27 cellular contexts compared by ENCODE assay signal in genomic region chr11:115624065-115624464, GRCh38.
"Had no signal": no experiment of that assay in that cellular context is flagged by ENCODE, and none has a peak within 500 bp of the region (broad histone marks: within the 10 kb centered on the region; RNA-seq: fewer than 3 reads in every experiment).

No MANE protein-coding gene starts in this region.

- H3K4me1 ChIP-seq: breast epithelium, colonic mucosa had no signal

- H3K4me3 Mint-ChIP-seq: activated CD8-positive, alpha-beta memory T cell treated with anti-CD3 and anti-CD28 coated beads, Interleukin-2, amount 10 ng/mL, durations not matched to agents 7 days and 5 days; activated CD8-positive, alpha-beta T cell treated with anti-CD3 and anti-CD28 coated beads for 36 hours; activated naive CD4-positive, alpha-beta T cell treated with anti-CD3 and anti-CD28 coated beads, Interleukin-2, amount 50 U/mL, for 24 hours; activated T-helper 1 cell treated with anti-CD3 and anti-CD28 coated beads, Interleukin-12 subunit alpha, Interleukin-12 subunit beta, Interleukin-2, Interleukin-4 antibody, amounts not matched to agents 30 ng/mL and 10 ng/mL and 1 ng/mL, durations not matched to agents 14 hours and 24 hours and 36 hours; central memory CD8-positive, alpha-beta T cell; effector memory CD8-positive, alpha-beta T cell; natural killer cell treated with Interleukin-12 subunit alpha and Interleukin-12 subunit beta and Interleukin-15 and Interleukin-18, amount 100 ng/mL, for 72 hours; type B pancreatic cell had no signal

- H3K4me1 Mint-ChIP-seq: activated CD8-positive, alpha-beta memory T cell treated with anti-CD3 and anti-CD28 coated beads, Interleukin-2, amount 10 ng/mL, durations not matched to agents 7 days and 5 days; activated naive CD4-positive, alpha-beta T cell treated with anti-CD3 and anti-CD28 coated beads, Interleukin-2, amount 50 U/mL, for 24 hours; central memory CD8-positive, alpha-beta T cell had no signal

- H3K36me3 Mint-ChIP-seq: activated CD8-positive, alpha-beta memory T cell treated with anti-CD3 and anti-CD28 coated beads, Interleukin-2, amount 10 ng/mL, durations not matched to agents 7 days and 5 days; activated naive CD4-positive, alpha-beta T cell treated with anti-CD3 and anti-CD28 coated beads, Interleukin-2, amount 50 U/mL, for 24 hours; natural killer cell treated with Interleukin-12 subunit alpha and Interleukin-12 subunit beta and Interleukin-15 and Interleukin-18, amount 100 ng/mL, for 72 hours had no signal

- H3K27me3 ChIP-seq: breast epithelium, colonic mucosa, esophagus squamous epithelium, gastroesophageal sphincter, heart left ventricle, testis had no signal

- H3K27ac ChIP-seq: breast epithelium, colonic mucosa, dorsolateral prefrontal cortex, testis had no signal

- H3K4me3 ChIP-seq: breast epithelium, colonic mucosa, dorsolateral prefrontal cortex, esophagus squamous epithelium, gastroesophageal sphincter, heart left ventricle, testis had no signal

- H3K9me3 Mint-ChIP-seq: activated CD8-positive, alpha-beta T cell treated with anti-CD3 and anti-CD28 coated beads for 36 hours; activated naive CD4-positive, alpha-beta T cell treated with anti-CD3 and anti-CD28 coated beads, Interleukin-2, amount 50 U/mL, for 24 hours; activated T-helper 1 cell treated with anti-CD3 and anti-CD28 coated beads, Interleukin-12 subunit alpha, Interleukin-12 subunit beta, Interleukin-2, Interleukin-4 antibody, amounts not matched to agents 30 ng/mL and 10 ng/mL and 1 ng/mL, durations not matched to agents 14 hours and 24 hours and 36 hours; central memory CD8-positive, alpha-beta T cell; effector memory CD8-positive, alpha-beta T cell; natural killer cell treated with Interleukin-12 subunit alpha and Interleukin-12 subunit beta and Interleukin-15 and Interleukin-18, amount 100 ng/mL, for 72 hours; type B pancreatic cell had no signal

- H3K9me3 ChIP-seq: breast epithelium, colonic mucosa, esophagus squamous epithelium, gastroesophageal sphincter, heart left ventricle, testis had no signal

- DNase-seq: activated CD4-positive, alpha-beta T cell treated with anti-CD3 and anti-CD28 coated beads for 48 hours; activated CD4-positive, CD25-positive, alpha-beta regulatory T cell; activated CD8-positive, alpha-beta memory T cell treated with anti-CD3 and anti-CD28 coated beads, Interleukin-2, amount 10 ng/mL, durations not matched to agents 7 days and 5 days; activated CD8-positive, alpha-beta T cell treated with anti-CD3 and anti-CD28 coated beads for 36 hours; activated gamma-delta T cell; activated T-cell treated with anti-CD3 and anti-CD28 coated beads for 4 hours; aorta; colonic mucosa; dorsolateral prefrontal cortex; effector memory CD8-positive, alpha-beta T cell; esophagus squamous epithelium; heart left ventricle; islet precursor cell; left cardiac atrium; nucleus accumbens; stimulated activated CD4-positive, alpha-beta T cell treated with anti-CD3 and anti-CD28 coated beads, Interleukin-2, amount 100 ng/mL, for 48 hours; stimulated activated CD8-positive, alpha-beta memory T cell treated with anti-CD3 and anti-CD28 coated beads, Interleukin-4, amount 100 ng/mL, for 48 hours; stimulated activated naive CD4-positive, alpha-beta T cell; T-helper 1 cell; testis had no signal

- ATAC-seq: activated CD8-positive, alpha-beta memory T cell treated with anti-CD3 and anti-CD28 coated beads, Interleukin-2, amount 10 ng/mL, durations not matched to agents 7 days and 5 days; activated CD8-positive, alpha-beta T cell treated with anti-CD3 and anti-CD28 coated beads for 36 hours; effector memory CD8-positive, alpha-beta T cell; natural killer cell treated with Interleukin-12 subunit alpha and Interleukin-12 subunit beta and Interleukin-15 and Interleukin-18, amount 100 ng/mL, for 72 hours had no signal

- H3K27ac Mint-ChIP-seq: activated CD8-positive, alpha-beta memory T cell treated with anti-CD3 and anti-CD28 coated beads, Interleukin-2, amount 10 ng/mL, durations not matched to agents 7 days and 5 days; activated CD8-positive, alpha-beta T cell treated with anti-CD3 and anti-CD28 coated beads for 36 hours; activated naive CD4-positive, alpha-beta T cell treated with anti-CD3 and anti-CD28 coated beads, Interleukin-2, amount 50 U/mL, for 24 hours; activated T-helper 1 cell treated with anti-CD3 and anti-CD28 coated beads, Interleukin-12 subunit alpha, Interleukin-12 subunit beta, Interleukin-2, Interleukin-4 antibody, amounts not matched to agents 30 ng/mL and 10 ng/mL and 1 ng/mL, durations not matched to agents 14 hours and 24 hours and 36 hours; effector memory CD8-positive, alpha-beta T cell; natural killer cell treated with Interleukin-12 subunit alpha and Interleukin-12 subunit beta and Interleukin-15 and Interleukin-18, amount 100 ng/mL, for 72 hours; type B pancreatic cell had no signal

- H3K36me3 ChIP-seq: breast epithelium, colonic mucosa, esophagus squamous epithelium, gastroesophageal sphincter, heart left ventricle had no signal

- H3K27me3 Mint-ChIP-seq: activated CD8-positive, alpha-beta memory T cell treated with anti-CD3 and anti-CD28 coated beads, Interleukin-2, amount 10 ng/mL, durations not matched to agents 7 days and 5 days; activated CD8-positive, alpha-beta T cell treated with anti-CD3 and anti-CD28 coated beads for 36 hours; activated naive CD4-positive, alpha-beta T cell treated with anti-CD3 and anti-CD28 coated beads, Interleukin-2, amount 50 U/mL, for 24 hours; natural killer cell treated with Interleukin-12 subunit alpha and Interleukin-12 subunit beta and Interleukin-15 and Interleukin-18, amount 100 ng/mL, for 72 hours had no signal
